Comparison of ENCODE assay signal across 8 cellular contexts in genomic region chrX:40172169-40172979, GRCh38.
DNase-seq lines count a peak whose midpoint lies in the region; ATAC-seq and TF ChIP-seq lines count a peak whose summit lies in the region.

No MANE protein-coding gene starts in this region.

- H2AFZ ChIP-seq in OCI-LY1 (ENCODE audit: low read length) = no peak overlapping the region

- H3K4me3 ChIP-seq in GM06990 (replicated peaks; ENCODE audit: low read depth, low read length) (peak overlapping the region; percentile 65), OCI-LY1 (ENCODE audit: low read depth, low read length, poor library complexity, severe bottlenecking) (peak overlapping the region; percentile 77), breast epithelium (peak overlapping the region; percentile 46 to 70 (median 50))

- intact Hi-C loops in breast epithelium (cut with DNase I; ENCODE audit: low total_unique reads) = no loop called here

- H3K9me3 Mint-ChIP-seq in stimulated activated naive B cell treated with anti-CD40 and anti-IgM and Interleukin-4, amounts not matched to agents 10 μg/mL and 1 μg/mL and 100 μg/mL, for 72 hours = no peaks in the 10 kb centered on the region

- H3K27ac Mint-ChIP-seq in stimulated activated naive B cell treated with anti-CD40 and anti-IgM and Interleukin-4, amounts not matched to agents 10 μg/mL and 1 μg/mL and 100 μg/mL, for 72 hours = peak overlapping the region; percentile 100

- TF ChIP-seq CTCF in GM06990 (IDR thresholded peaks at IDR 0.05; ENCODE audit: insufficient read depth, low read length, poor library complexity, severe bottlenecking) = no peak
- no peak for TF ChIP-seq CTCF in OCI-LY1 (IDR thresholded peaks at IDR 0.05; ENCODE audit: low read length)
- no peak for TF ChIP-seq CTCF in breast epithelium (IDR thresholded peaks at IDR 0.05)

- no peaks in the 10 kb centered on the region for H4K20me1 ChIP-seq in OCI-LY1 (ENCODE audit: insufficient read depth, low read length)

- 0 out of 2 replicates have a peak, but pooled peaks cover 4% of the 10 kb centered on the region for H3F3A ChIP-seq in OCI-LY1 (ENCODE audit: insufficient read depth, low read length)

- no peaks in the 10 kb centered on the region for H3K27me3 ChIP-seq in GM06990 (replicated peaks; ENCODE audit: control insufficient read depth, insufficient read depth, low read length)
- no peaks in the 10 kb centered on the region for H3K27me3 ChIP-seq in OCI-LY1 (ENCODE audit: insufficient read depth, low read length)
- H3K27me3 ChIP-seq in breast epithelium = peaks cover 0 to 93% of the 10 kb centered on the region in 2 donors

- DNase-seq in GM06990 (ENCODE audit: extremely low read depth, insufficient read length) (peak; percentile 58), breast epithelium (ENCODE audit: low spot score in 2 of 2) (peak in 1 of 2 donors; percentile 68), kidney tubule cell (ENCODE audit: low spot score) (peak; percentile 59), NCI-H510A (lab: John Stamatoyannopoulos, UW) (no peak)
- DNase-seq in stimulated activated naive B cell treated with anti-CD40 and anti-IgM and Interleukin-4, amounts not matched to agents 10 μg/mL and 1 μg/mL and 100 μg/mL, for 72 hours = no peak

- H3K27me3 Mint-ChIP-seq in stimulated activated naive B cell treated with anti-CD40 and anti-IgM and Interleukin-4, amounts not matched to agents 10 μg/mL and 1 μg/mL and 100 μg/mL, for 72 hours = peaks cover 0 to 16% of the 10 kb centered on the region in 2 donors

- H3K4me3 Mint-ChIP-seq in stimulated activated naive B cell treated with anti-CD40 and anti-IgM and Interleukin-4, amounts not matched to agents 10 μg/mL and 1 μg/mL and 100 μg/mL, for 72 hours = peak overlapping the region; percentile 81 to 88

- H3K9me2 ChIP-seq in OCI-LY1 (ENCODE audit: low read depth, low read length) = no peaks in the 10 kb centered on the region

- peak overlapping the region; percentile 80 for H3K4me2 ChIP-seq in OCI-LY1 (ENCODE audit: low read length)

- ATAC-seq in stimulated activated naive B cell treated with anti-CD40 and anti-IgM and Interleukin-4, amounts not matched to agents 10 μg/mL and 1 μg/mL and 100 μg/mL, for 72 hours (replicated peaks) = no peak
- ATAC-seq in HG03457 (IDR thresholded peaks at IDR 0.05; ENCODE audit: unreplicated experiment) = no peak
- ATAC-seq in GM18517 (IDR thresholded peaks at IDR 0.05; ENCODE audit: unreplicated experiment) = no peak

- H3K36me3 Mint-ChIP-seq in stimulated activated naive B cell treated with anti-CD40 and anti-IgM and Interleukin-4, amounts not matched to agents 10 μg/mL and 1 μg/mL and 100 μg/mL, for 72 hours = peaks cover 0 to 8% of the 10 kb centered on the region in 2 donors

- H3K4me1 ChIP-seq in OCI-LY1 (ENCODE audit: insufficient read depth, low read length, severe bottlenecking) (peaks cover 85% of the 10 kb centered on the region), breast epithelium (no peaks in the 10 kb centered on the region)

- peak overlapping the region; percentile 98 for H3K27ac ChIP-seq in OCI-LY1 (ENCODE audit: low read depth, low read length, poor library complexity, severe bottlenecking)
- H3K27ac ChIP-seq in breast epithelium = peak overlapping the region; percentile 83 to 97

- H3K79me2 ChIP-seq in OCI-LY1 (ENCODE audit: insufficient read depth, low read length) = no peaks in the 10 kb centered on the region

- TF ChIP-seq POLR2A in breast epithelium (IDR thresholded peaks at IDR 0.05) = no peak

- peak overlapping the region; percentile 91 for H3K9ac ChIP-seq in OCI-LY1 (ENCODE audit: low read length)

- no peaks in the 10 kb centered on the region for H3K9me3 ChIP-seq in OCI-LY1 (ENCODE audit: low read length)
- peaks cover 0 to 5% of the 10 kb centered on the region in 2 donors for H3K9me3 ChIP-seq in breast epithelium

- no peaks in the 10 kb centered on the region for H3K36me3 ChIP-seq in GM06990 (ENCODE audit: control insufficient read depth, insufficient read depth, low read length)
- H3K36me3 ChIP-seq in OCI-LY1 (ENCODE audit: insufficient read depth, low read length) = no peaks in the 10 kb centered on the region
- no peaks in the 10 kb centered on the region for H3K36me3 ChIP-seq in breast epithelium

- H3K4me1 Mint-ChIP-seq in stimulated activated naive B cell treated with anti-CD40 and anti-IgM and Interleukin-4, amounts not matched to agents 10 μg/mL and 1 μg/mL and 100 μg/mL, for 72 hours = peaks cover 35 to 63% of the 10 kb centered on the region in 2 donors

Comparison
In these comparisons a context has a peak if more than half of its experiments do, and no peak if none do; other contexts are left out.
1. DNase-seq: peak in GM06990 (single experiment) and kidney tubule cell (single experiment); none in stimulated activated naive B cell treated with anti-CD40 and anti-IgM and Interleukin-4, amounts not matched to agents 10 μg/mL and 1 μg/mL and 100 μg/mL, for 72 hours (single experiment) and NCI-H510A (single experiment).
2. Peak in every context shown above with its lines, with median percentiles within 50 percentile points of each other: H3K4me3 ChIP-seq.